7 cellular contexts compared by ENCODE assay signal in genomic region chr10:132435320-132435719, GRCh38. TPM values are rescaled to one million over a fixed set of nuclear protein-coding genes. Genes with fewer than 3 reads are reported as not detected.
DNase-seq lines count a peak whose midpoint lies in the region; ATAC-seq, FAIRE-seq and TF ChIP-seq lines count a peak whose summit lies in the region.
"Not testable (repeated sequence)": the region's sequence is repeated elsewhere in the genome, so short reads cannot be mapped to it uniquely, and the experiment has no call there.

No MANE protein-coding gene starts in this region.

- not testable (repeated sequence) for DNase-seq in A549 (ENCODE audit: low read depth in 1 of 2, low spot score in 1 of 2); GM19239 (ENCODE audit: insufficient read length, low spot score); astrocyte (ENCODE audit: low read depth); K562 (ENCODE audit: extremely low read depth in 1 of 4, low spot score in 3 of 4); endothelial cell of umbilical vein (ENCODE audit: low read depth, low spot score); neural crest cell (ENCODE audit: low read depth, low spot score)

- dilution Hi-C loops in endothelial cell of umbilical vein (cut with MboI; ENCODE audit: extremely low pct_ligation_motif_present, low sequenced_read_pairs) = not testable (repeated sequence)

- H3K36me3 Mint-ChIP-seq in astrocyte (ENCODE audit: low read depth, unreplicated experiment); neural crest cell (ENCODE audit: low read depth): not testable (repeated sequence)

- 47% methylated on average over 5 of the region's 5 CpGs for WGBS in A549 (ENCODE audit: missing lambda C conversion rate)
- 37% methylated on average over 5 of the region's 5 CpGs for WGBS in K562 (ENCODE audit: insufficient coverage, low coverage, missing lambda C conversion rate)

- CTCF ChIA-PET in A549 (lab: Yijun Ruan, JAX); HEK293 (lab: Yijun Ruan, JAX); K562 (lab: Yijun Ruan, JAX; ENCODE audit: low intra/inter-chr PET ratio); endothelial cell of umbilical vein (lab: Charles Lee): not testable (repeated sequence)

- TF ChIP-seq EP300 in A549 (IDR thresholded peaks at IDR 0.05); K562 (IDR thresholded peaks at IDR 0.05; ENCODE audit: low read length): not testable (repeated sequence)

- not testable (repeated sequence) for H3K27ac Mint-ChIP-seq in astrocyte (ENCODE audit: unreplicated experiment)
- peak overlapping the region; percentile 43 for H3K27ac Mint-ChIP-seq in neural crest cell (ENCODE audit: unreplicated experiment)

- H3K4me3 ChIP-seq in A549; HEK293 (ENCODE audit: low read depth, low read length); astrocyte (ENCODE audit: insufficient read depth, low read depth, low read length); K562; endothelial cell of umbilical vein (replicated peaks in 1 of 3; ENCODE audit: insufficient read depth in 1 of 3, low read depth in 1 of 3, low read length in 3 of 3): not testable (repeated sequence)

- POLR2A ChIA-PET in A549 (lab: Yijun Ruan, JAX); HEK293 (lab: Yijun Ruan, JAX); K562 (lab: Yijun Ruan, JAX); endothelial cell of umbilical vein (lab: Charles Lee): not testable (repeated sequence)

- BruUV-seq in K562 (replicated peaks; lab: Mats Ljungman, UMichigan); endothelial cell of umbilical vein (replicated peaks; lab: Mats Ljungman, UMichigan): not testable (repeated sequence)

- H3K4me1 Mint-ChIP-seq in astrocyte (ENCODE audit: low read depth, unreplicated experiment); neural crest cell: not testable (repeated sequence)

- not testable (repeated sequence) for H3K27ac ChIP-seq in A549; HEK293 (ENCODE audit: extremely low read depth, low read depth, low read length); astrocyte (ENCODE audit: low read depth, low read length); K562 (ENCODE audit: extremely low read depth, low read depth, low read length); endothelial cell of umbilical vein (ENCODE audit: insufficient read depth, low read depth, low read length)

- not testable (repeated sequence) for TF ChIP-seq RAD21 in A549 (conservative IDR thresholded peaks at IDR 0.05 in 1 of 2, IDR thresholded peaks at IDR 0.05 in 1 of 2); K562 (CRISPR knock-in tag; conservative IDR thresholded peaks at IDR 0.05 in 1 of 2, IDR thresholded peaks at IDR 0.05 in 1 of 2)

- H3K9me3 ChIP-seq in A549; HEK293 (ENCODE audit: control insufficient read depth, insufficient read depth, low read depth, low read length); astrocyte (ENCODE audit: insufficient read depth, low read depth, low read length); K562 (replicated peaks; ENCODE audit: control insufficient read depth, insufficient read depth, low read depth, low read length); endothelial cell of umbilical vein (replicated peaks; ENCODE audit: control insufficient read depth, insufficient read depth, low read length): not testable (repeated sequence)

- intact Hi-C loops in K562 (cut with micrococcal nuclease); endothelial cell of umbilical vein (cut with micrococcal nuclease): not testable (repeated sequence)

- not testable (repeated sequence) for H3K4me2 ChIP-seq in A549; astrocyte (ENCODE audit: low read length); K562 (ENCODE audit: insufficient read depth, low read length); endothelial cell of umbilical vein (ENCODE audit: insufficient read depth, low read length)

- H3K4me1 ChIP-seq in A549; HEK293 (ENCODE audit: control insufficient read depth, insufficient read depth, low read length); astrocyte (ENCODE audit: insufficient read depth, low read length); endothelial cell of umbilical vein (ENCODE audit: control insufficient read depth, extremely low read depth, insufficient read depth, low read length): not testable (repeated sequence)
- peaks cover 0 to 31% of the 10 kb centered on the region in 2 experiments; a peak in 3 of 5 replicates for H3K4me1 ChIP-seq in K562 (replicated peaks in 1 of 2; ENCODE audit: control insufficient read depth in 2 of 2, insufficient read depth in 2 of 2, low read length in 2 of 2)

- not testable (repeated sequence) for TF ChIP-seq CTCF in A549 (IDR thresholded peaks at IDR 0.05); HEK293 (tag by site-specific recombination; IDR thresholded peaks at IDR 0.05); astrocyte (IDR thresholded peaks at IDR 0.05; ENCODE audit: insufficient read depth, low read depth, low read length); K562 (IDR thresholded peaks at IDR 0.05 in 2 of 3, conservative IDR thresholded peaks at IDR 0.05 in 1 of 3; ENCODE audit: insufficient read depth in 2 of 3, low read depth in 1 of 3, low read length in 3 of 3); endothelial cell of umbilical vein (IDR thresholded peaks at IDR 0.05; ENCODE audit: extremely low read depth in 1 of 2, insufficient read depth in 1 of 2, low read depth in 1 of 2, low read length in 2 of 2); neural crest cell (conservative IDR thresholded peaks at IDR 0.05)

- not testable (repeated sequence) for H3K4me3 Mint-ChIP-seq in astrocyte (ENCODE audit: unreplicated experiment); neural crest cell

- H2AFZ ChIP-seq in astrocyte (ENCODE audit: low read depth, low read length); K562 (ENCODE audit: low read depth, low read length); endothelial cell of umbilical vein (ENCODE audit: low read depth, low read length): not testable (repeated sequence)

- H3K9me3 Mint-ChIP-seq in astrocyte (ENCODE audit: unreplicated experiment); neural crest cell: not testable (repeated sequence)

- H3K27me3 Mint-ChIP-seq in astrocyte (ENCODE audit: low read depth, unreplicated experiment); neural crest cell (ENCODE audit: low read depth): not testable (repeated sequence)

- H3K36me3 ChIP-seq in HEK293 (ENCODE audit: control insufficient read depth in 2 of 2, insufficient read depth in 1 of 2, low read length in 2 of 2); astrocyte (ENCODE audit: insufficient read depth, low read length); K562 (ENCODE audit: control insufficient read depth, insufficient read depth, low read length); endothelial cell of umbilical vein (ENCODE audit: control insufficient read depth in 2 of 2, extremely low read depth in 1 of 2, insufficient read depth in 2 of 2, low read length in 2 of 2): not testable (repeated sequence)

- not testable (repeated sequence) for H3K79me2 ChIP-seq in astrocyte (ENCODE audit: insufficient read depth, low read length); K562 (ENCODE audit: control insufficient read depth, insufficient read depth, low read length); endothelial cell of umbilical vein (ENCODE audit: control insufficient read depth, insufficient read depth, low read length)

- H3K27me3 ChIP-seq in astrocyte (ENCODE audit: insufficient read depth, low read length); K562 (ENCODE audit: control insufficient read depth in 2 of 2, insufficient read depth in 2 of 2, low read length in 2 of 2); endothelial cell of umbilical vein (ENCODE audit: control insufficient read depth in 2 of 2, insufficient read depth in 2 of 2, low read length in 2 of 2): not testable (repeated sequence)

- not testable (repeated sequence) for TF ChIP-seq POLR2A in A549 (IDR thresholded peaks at IDR 0.05; ENCODE audit: low read length); K562 (conservative IDR thresholded peaks at IDR 0.05); endothelial cell of umbilical vein (IDR thresholded peaks at IDR 0.05; ENCODE audit: low read depth, low read length)

- in situ Hi-C loops in K562 (cut with MboI) = not testable (repeated sequence)

- not testable (repeated sequence) for H4K20me1 ChIP-seq in astrocyte (ENCODE audit: insufficient read depth, low read length); K562 (replicated peaks; ENCODE audit: control insufficient read depth, insufficient read depth, low read length); endothelial cell of umbilical vein (replicated peaks; ENCODE audit: control insufficient read depth, extremely low read depth, insufficient read depth, low read length)

- ATAC-seq in A549, K562: not testable (repeated sequence)

- not testable (repeated sequence) for H3K9ac ChIP-seq in astrocyte (ENCODE audit: low read length); K562 (ENCODE audit: insufficient read depth in 1 of 2, low read depth in 2 of 2, low read length in 2 of 2); endothelial cell of umbilical vein (replicated peaks; ENCODE audit: extremely low read depth, insufficient read depth, low read length)

- FAIRE-seq in A549 (lab: Jason Lieb, UNC) = peak; percentile 98
- peak; percentile 75 for FAIRE-seq in GM19239 (lab: Jason Lieb, UNC)
- peak; percentile 92 for FAIRE-seq in astrocyte (lab: Jason Lieb, UNC)
- FAIRE-seq in K562 (lab: Jason Lieb, UNC) = not testable (repeated sequence)
- FAIRE-seq in endothelial cell of umbilical vein (lab: Jason Lieb, UNC) = peak; percentile 18

- not testable (repeated sequence) for H3K9me1 ChIP-seq in K562 (ENCODE audit: control insufficient read depth, insufficient read depth, low read length); endothelial cell of umbilical vein (replicated peaks; ENCODE audit: control insufficient read depth, extremely low read depth, insufficient read depth, low read length)

RNA-seq across cellular contexts. Expression of gene PWWP2B, which starts 38.3 kb away (rescaled TPM):
- 2.0 and 2.8 TPM in 2 replicates for polyA plus RNA-seq in A549 (2011; rRNA removed)
- polyA plus RNA-seq in A549 (2012; cell fraction: cytosol; rRNA removed) = 5.0 and 8.0 TPM in 2 replicates
- 8.3 and 12.2 TPM in 2 replicates for polyA plus RNA-seq in A549 (2012; cell fraction: nucleus; rRNA removed)
- polyA plus RNA-seq in A549 (2017; fragmentation: RNase III; extraction: RNeasy Plus Mini Kit Qiagen cat#74134 plus additional on column Dnase treatment) = 6.6 to 7.3 TPM (median 7.0 TPM) in 3 replicates
- 2.1 and 2.5 TPM in 2 replicates for polyA minus RNA-seq in A549 (2011; rRNA and poly(A)+ RNA removed)
- total RNA-seq in astrocyte = 12.0 and 14.1 TPM in 2 replicates
- 1.1 and 5.8 TPM in 2 replicates for total RNA-seq in K562 (2011; cell fraction: chromatin; rRNA removed; ENCODE audit: low replicate concordance)
- 5.5 and 6.5 TPM in 2 replicates for total RNA-seq in K562 (2011; cell fraction: nucleolus; rRNA removed)
- 3.1 and 3.2 TPM in 2 replicates for total RNA-seq in K562 (2011; cell fraction: nucleoplasm; rRNA removed)
- 7.5 and 10.4 TPM in 2 replicates for total RNA-seq in K562 (2014; rRNA removed)
- total RNA-seq in K562 (2014; rRNA removed; fragmentation: Illumina TruSeq; extraction: Trizol) = 0.64 and 0.80 TPM in 2 replicates
- 2.0 and 2.7 TPM in 2 replicates for total RNA-seq in K562 (2015; rRNA removed; fragmentation: Illumina TruSeq; extraction: Trizol)
- 9.2 and 9.8 TPM in 2 replicates for total RNA-seq in K562 (2021)
- polyA plus RNA-seq in K562 (2011; rRNA removed) = 1.2 and 1.7 TPM in 2 replicates
- 2.3 and 7.4 TPM in 2 replicates for polyA plus RNA-seq in K562 (2011; cell fraction: cytosol; rRNA removed)
- polyA plus RNA-seq in K562 (2011; cell fraction: nucleus; rRNA removed) = 3.1 and 5.8 TPM in 2 replicates
- 3.8 and 4.8 TPM in 2 replicates for polyA plus RNA-seq in K562 (2012)
- 0.24 and 1.2 TPM in 2 replicates for polyA plus RNA-seq in K562 (2014; fragmentation: Illumina TruSeq; extraction: Trizol)
- under 1 TPM in 1 of 2 experiments, not detected in 1; 0.07 TPM for polyA plus RNA-seq in K562 (2014; fragmentation: Nextera tagmentation; extraction: Ambion mirVana)
- polyA plus RNA-seq in K562 (2014; rRNA removed) = 3.3 and 4.3 TPM in 2 replicates
- polyA minus RNA-seq in K562 (2011; rRNA and poly(A)+ RNA removed) = 0.57 and 1.3 TPM in 2 replicates
- 2.9 and 4.0 TPM in 2 replicates for polyA minus RNA-seq in K562 (2011; cell fraction: cytosol; rRNA and poly(A)+ RNA removed)
- 2.0 and 2.8 TPM in 2 replicates for polyA minus RNA-seq in K562 (2011; cell fraction: nucleus; rRNA and poly(A)+ RNA removed)
- 10.5 and 11.8 TPM in 2 replicates for total RNA-seq in endothelial cell of umbilical vein
- 4.6 and 5.5 TPM in 2 replicates for polyA plus RNA-seq in endothelial cell of umbilical vein
- polyA plus RNA-seq in endothelial cell of umbilical vein (2011; cell fraction: cytosol; rRNA removed) = 2.2 and 3.1 TPM in 2 replicates
- 2.7 and 3.2 TPM in 2 replicates for polyA plus RNA-seq in endothelial cell of umbilical vein (2011; cell fraction: nucleus; rRNA removed)
- polyA plus RNA-seq in endothelial cell of umbilical vein (2012) = 5.3 and 8.8 TPM in 2 replicates
- polyA minus RNA-seq in endothelial cell of umbilical vein = 2.3 and 2.8 TPM in 2 replicates
- polyA minus RNA-seq in endothelial cell of umbilical vein (2011; cell fraction: cytosol; rRNA and poly(A)+ RNA removed) = 11.3 TPM
- polyA minus RNA-seq in endothelial cell of umbilical vein (2011; cell fraction: nucleus; rRNA and poly(A)+ RNA removed) = 2.1 and 3.1 TPM in 2 replicates
- 14.2 and 15.3 TPM in 2 replicates for total RNA-seq in neural crest cell
